ENCODE assay signal across 13 cellular contexts in genomic region chr4:6198278-6198677, GRCh38. TPM values are rescaled to one million over a fixed set of nuclear protein-coding genes. Genes with fewer than 3 reads are reported as not detected.
DNase-seq lines count a peak whose midpoint lies in the region; ATAC-seq and TF ChIP-seq lines count a peak whose summit lies in the region.
"Had no signal": no experiment of that assay in that cellular context is flagged by ENCODE, and none has a peak within 500 bp of the region (broad histone marks: within the 10 kb centered on the region; RNA-seq: fewer than 3 reads in every experiment).

No MANE protein-coding gene starts in this region.

- DNase-seq in D341Med (ENCODE audit: low spot score) (peak; percentile 14), ovary (no peak), C1 segment of cervical spinal cord (lab: John Stamatoyannopoulos, UW) (no peak), left ventricle myocardium superior (no peak), amniotic stem cell (lab: John Stamatoyannopoulos, UW) (no peak)
- peak; percentile 59 for DNase-seq in activated CD4-positive, alpha-beta memory T cell treated with anti-CD3 and anti-CD28 coated beads, Interleukin-2, amount 10 ng/mL, durations not matched to agents 7 days and 5 days
- DNase-seq in stimulated activated CD4-positive, alpha-beta T cell treated with anti-CD3 and anti-CD28 coated beads, Interleukin-1b, Interleukin-23, amount 100 ng/mL, for 48 hours = peak; percentile 71
- DNase-seq: left ventricle myocardium inferior, T1000 had no signal

- TF ChIP-seq POLR2A in ovary (IDR thresholded peaks at IDR 0.05) = no peak

- peaks cover 64% of the 10 kb centered on the region for H3K36me3 Mint-ChIP-seq in activated CD4-positive, alpha-beta memory T cell treated with anti-CD3 and anti-CD28 coated beads, Interleukin-2, amount 10 ng/mL, durations not matched to agents 7 days and 5 days (ENCODE audit: low read depth)
- no peaks in the 10 kb centered on the region for H3K36me3 Mint-ChIP-seq in brain

- TF ChIP-seq CTCF in brain (conservative IDR thresholded peaks at IDR 0.05) = no peak
- no peak for TF ChIP-seq CTCF in ovary (IDR thresholded peaks at IDR 0.05)

- no peak overlapping the region for H3K4me3 ChIP-seq in ovary

- ATAC-seq in left ventricle myocardium superior = no peak

- H3K36me3 ChIP-seq in ovary = no peaks in the 10 kb centered on the region
- H3K36me3 ChIP-seq: cardiac muscle cell, left ventricle myocardium inferior had no signal

- H3K4me3 Mint-ChIP-seq in activated CD4-positive, alpha-beta memory T cell treated with anti-CD3 and anti-CD28 coated beads, Interleukin-2, amount 10 ng/mL, durations not matched to agents 7 days and 5 days = peak overlapping the region; percentile 92
- peak overlapping the region; percentile 84 to 87 (median 85) for H3K4me3 Mint-ChIP-seq in brain

- H3K4me1 Mint-ChIP-seq in activated CD4-positive, alpha-beta memory T cell treated with anti-CD3 and anti-CD28 coated beads, Interleukin-2, amount 10 ng/mL, durations not matched to agents 7 days and 5 days = peaks cover 60% of the 10 kb centered on the region
- peaks cover 20% of the 10 kb centered on the region for H3K4me1 Mint-ChIP-seq in brain

- H3K4me1 ChIP-seq in ovary (ENCODE audit: insufficient read depth) = no peaks in the 10 kb centered on the region

- TF ChIP-seq EP300 in ovary (IDR thresholded peaks at IDR 0.05) = no peak

- no peak overlapping the region for H3K27ac ChIP-seq in ovary
- H3K27ac ChIP-seq: C4-2B, cardiac muscle cell, left ventricle myocardium inferior had no signal

- 38 to 63% (median 59%) methylated on average over 6 of the region's 6 CpGs for WGBS in ovary, 3 donors

- no peaks in the 10 kb centered on the region for H3K9me3 ChIP-seq in ovary

- H3K27ac Mint-ChIP-seq in activated CD4-positive, alpha-beta memory T cell treated with anti-CD3 and anti-CD28 coated beads, Interleukin-2, amount 10 ng/mL, durations not matched to agents 7 days and 5 days = peak overlapping the region; percentile 95
- no peak overlapping the region for H3K27ac Mint-ChIP-seq in brain

- POLR2A ChIA-PET in activated CD4-positive, alpha-beta memory T cell treated with anti-CD3 and anti-CD28 coated beads, Interleukin-2, amount 10 ng/mL, durations not matched to agents 7 days and 5 days (lab: Charles Lee) = interaction anchor here (0.8 to 6.8 kb wide), 14 partner anchors 17 to 130 kb away, joined by 3 to 568 read pairs (median 10); partner anchors contain the start of gene WFS1

- H3K27me3 ChIP-seq in ovary = no peaks in the 10 kb centered on the region

- CTCF ChIA-PET in activated CD4-positive, alpha-beta memory T cell treated with anti-CD3 and anti-CD28 coated beads, Interleukin-2, amount 10 ng/mL, durations not matched to agents 7 days and 5 days (lab: Charles Lee) = interaction anchor here (1.2 to 4.1 kb wide), 10 partner anchors 9 to 127 kb away, joined by 3 to 62 read pairs (median 6); no protein-coding TSS in a partner anchor

- peaks cover 13% of the 10 kb centered on the region for H3K9me3 Mint-ChIP-seq in activated CD4-positive, alpha-beta memory T cell treated with anti-CD3 and anti-CD28 coated beads, Interleukin-2, amount 10 ng/mL, durations not matched to agents 7 days and 5 days
- H3K9me3 Mint-ChIP-seq in brain = peaks cover 7 to 15% (median 8%) of the 10 kb centered on the region in 5 experiments

- no peaks in the 10 kb centered on the region for H3K27me3 Mint-ChIP-seq in activated CD4-positive, alpha-beta memory T cell treated with anti-CD3 and anti-CD28 coated beads, Interleukin-2, amount 10 ng/mL, durations not matched to agents 7 days and 5 days
- H3K27me3 Mint-ChIP-seq in brain = peaks cover 65% of the 10 kb centered on the region

- intact Hi-C loops in ovary (cut with DNase I) (no loop called here), left ventricle myocardium superior (cut with micrococcal nuclease) (no loop called here)

RNA-seq across cellular contexts. Expression of gene JAKMIP1, which starts 2.1 kb away (rescaled TPM):
- total RNA-seq in activated CD4-positive, alpha-beta memory T cell treated with anti-CD3 and anti-CD28 coated beads, Interleukin-2, amount 10 ng/mL, durations not matched to agents 7 days and 5 days = 10 to 100 TPM; 43.8 to 44.4 TPM
- polyA plus RNA-seq in brain (ENCODE audit: insufficient read depth, low read depth, low replicate concordance) (42.6 TPM), ovary (under 1 TPM; 0.33 to 0.50 TPM)
- total RNA-seq in ovary (under 1 TPM in 6 of 7 donors, not detected in 1; 0.45 to 1.00 (median 0.64) TPM), left ventricle myocardium superior (not detected)
- total RNA-seq: left ventricle myocardium inferior, M059J had no signal

Comparison
In these comparisons a context has a peak if more than half of its experiments do, and no peak if none do; other contexts are left out.
1. DNase-seq: peak in D341Med (single experiment), activated CD4-positive, alpha-beta memory T cell treated with anti-CD3 and anti-CD28 coated beads, Interleukin-2, amount 10 ng/mL, durations not matched to agents 7 days and 5 days (single experiment) and stimulated activated CD4-positive, alpha-beta T cell treated with anti-CD3 and anti-CD28 coated beads, Interleukin-1b, Interleukin-23, amount 100 ng/mL, for 48 hours (single experiment); none in ovary (0 of 5), C1 segment of cervical spinal cord (0 of 14), left ventricle myocardium superior (single experiment) and amniotic stem cell (single experiment).
2. RNA of gene JAKMIP1, which starts 2.1 kb away (total RNA-seq): 43.8 to 44.4 TPM in activated CD4-positive, alpha-beta memory T cell treated with anti-CD3 and anti-CD28 coated beads, Interleukin-2, amount 10 ng/mL, durations not matched to agents 7 days and 5 days; 0.45 to 1.00 TPM in ovary and not detected in left ventricle myocardium superior (single experiment); every median in the first group is over 10 times any median in the second.